23 cellular contexts compared by ENCODE assay signal in the genomic region with DNA sequence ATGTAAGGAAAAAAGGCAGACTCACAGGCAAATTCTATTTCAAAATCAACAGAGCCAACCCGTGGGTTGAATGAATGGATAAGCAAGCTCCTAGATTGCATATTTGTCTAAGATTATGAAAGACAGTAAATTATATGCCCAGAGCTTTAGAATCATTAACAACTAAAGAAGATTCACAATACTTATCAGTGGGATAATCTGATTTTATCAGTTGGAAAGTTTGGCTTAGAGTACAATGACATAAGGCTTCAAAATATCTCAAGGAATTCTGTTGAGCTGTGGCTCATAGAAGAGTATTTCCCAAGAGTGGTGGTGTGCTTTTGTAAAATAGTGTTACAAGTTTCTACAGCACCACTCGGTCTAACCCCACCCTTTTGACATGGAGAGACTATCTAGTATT.
A peak's percentile ranks its signal among the peaks of the same experiment; 100 is the strongest.
DNase-seq lines count a peak whose midpoint lies in the region; ATAC-seq, FAIRE-seq and TF ChIP-seq lines count a peak whose summit lies in the region.
"Had no signal": no experiment of that assay in that cellular context is flagged by ENCODE, and none has a peak within 500 bp of the region (broad histone marks: within the 10 kb centered on the region; RNA-seq: fewer than 3 reads in every experiment).

No MANE protein-coding gene starts in this region.

- H3K4ac ChIP-seq in trophoblast cell (ENCODE audit: low read depth, low read length) = no peak overlapping the region

- no peak overlapping the region for H3K18ac ChIP-seq in trophoblast cell (ENCODE audit: low read length)

- H3F3A ChIP-seq in SK-N-SH (replicated peaks; ENCODE audit: insufficient read depth) = no peaks in the 10 kb centered on the region

- H3K79me2 ChIP-seq in SK-N-SH (ENCODE audit: insufficient read depth) (no peaks in the 10 kb centered on the region), astrocyte (ENCODE audit: insufficient read depth, low read length) (no peaks in the 10 kb centered on the region), trophoblast cell (ENCODE audit: control insufficient read depth, insufficient read depth, low read length, poor library complexity) (no peaks in the 10 kb centered on the region)

- H2BK12ac ChIP-seq in trophoblast cell (ENCODE audit: low read length) = no peak overlapping the region

- H3K36me3 ChIP-seq in SK-N-SH (replicated peaks in 1 of 2; ENCODE audit: control insufficient read depth in 1 of 2, insufficient read depth in 2 of 2, low read length in 1 of 2) (no peaks in the 10 kb centered on the region), astrocyte (ENCODE audit: insufficient read depth, low read length) (no peaks in the 10 kb centered on the region), trophoblast cell (ENCODE audit: control insufficient read depth in 1 of 2, insufficient read depth in 2 of 2, low read length in 2 of 2) (no peaks in the 10 kb centered on the region)
- H3K36me3 ChIP-seq: BLaER1, HAP-1 had no signal

- no peaks in the 10 kb centered on the region for H3K36me3 Mint-ChIP-seq in astrocyte (ENCODE audit: low read depth, unreplicated experiment)
- H3K36me3 Mint-ChIP-seq: CD4-positive, CD25-positive, alpha-beta regulatory T cell; CD8-positive, alpha-beta T cell had no signal

- H4K8ac ChIP-seq in trophoblast cell (ENCODE audit: low read depth, low read length) = no peak overlapping the region

- TF ChIP-seq RAD21 in SK-N-SH (IDR thresholded peaks at IDR 0.05; ENCODE audit: low read length) = no peak

- peaks cover 3% of the 10 kb centered on the region for H3K9me3 Mint-ChIP-seq in astrocyte (ENCODE audit: unreplicated experiment)
- H3K9me3 Mint-ChIP-seq: CD8-positive, alpha-beta T cell; GM23338; HFFc6 had no signal

- CTCF ChIA-PET in SK-N-SH (lab: Yijun Ruan, JAX) = interaction anchor here (1.5 kb wide), 1 partner anchor 9 kb away, joined by 5 read pairs; no protein-coding TSS in a partner anchor

- no peak overlapping the region for H2AK5ac ChIP-seq in trophoblast cell (ENCODE audit: low read length)

- no peak overlapping the region for H4K91ac ChIP-seq in trophoblast cell (ENCODE audit: low read depth, low read length)

- H3K23ac ChIP-seq in trophoblast cell (ENCODE audit: low read length) = no peak overlapping the region

- no peak overlapping the region for H3K14ac ChIP-seq in trophoblast cell (ENCODE audit: low read length)

- H2AFZ ChIP-seq in SK-N-SH (ENCODE audit: low read depth) (no peak overlapping the region), astrocyte (ENCODE audit: low read depth, low read length) (no peak overlapping the region), trophoblast cell (ENCODE audit: insufficient read depth, low read length, poor library complexity) (no peak overlapping the region)
- H2AFZ ChIP-seq: GM23338 had no signal

- DNase-seq in SK-N-SH (no peak), astrocyte (ENCODE audit: low read depth) (no peak), trophoblast cell (peak; percentile 61 to 96), cerebellar nuclear complex (lab: John Stamatoyannopoulos, UW) (no peak)
- no peak for DNase-seq in activated CD4-positive, alpha-beta T cell treated with anti-CD3 and anti-CD28 coated beads for 48 hours
- DNase-seq: Caco-2; CD4-positive, CD25-positive, alpha-beta regulatory T cell; CD8-positive, alpha-beta T cell; DMS153; DND-41; GF-D8; HFFc6 had no signal

- no peak for FAIRE-seq in astrocyte (lab: Jason Lieb, UNC)
- FAIRE-seq: A204.1, GM12891, GM18507 had no signal

- H3K9ac ChIP-seq in SK-N-SH (no peak overlapping the region), astrocyte (ENCODE audit: low read length) (no peak overlapping the region), trophoblast cell (ENCODE audit: low read length) (no peak overlapping the region)
- H3K9ac ChIP-seq: BLaER1 had no signal

- WGBS in SK-N-SH (ENCODE audit: low lambda C conversion rate) = 29% methylated on average over 2 of the region's 2 CpGs
- no CpG with 5 or more reads among the region's 2 CpGs for WGBS in trophoblast cell (ENCODE audit: extremely low coverage, insufficient coverage, insufficient read length)

- H3K4me3 ChIP-seq in SK-N-SH (ENCODE audit: low read depth in 2 of 2, low read length in 1 of 2) (no peak overlapping the region), astrocyte (ENCODE audit: insufficient read depth, low read depth, low read length) (no peak overlapping the region), trophoblast cell (ENCODE audit: low read depth, low read length) (no peak overlapping the region)
- H3K4me3 ChIP-seq: BLaER1, GM23338, HAP-1 had no signal

- no peak overlapping the region for H3K27ac ChIP-seq in SK-N-SH (ENCODE audit: low read depth in 2 of 2, low read length in 1 of 2)
- H3K27ac ChIP-seq in astrocyte (ENCODE audit: low read depth, low read length) = no peak overlapping the region
- peak overlapping the region; percentile 37 for H3K27ac ChIP-seq in trophoblast cell (ENCODE audit: low read depth, low read length)
- H3K27ac ChIP-seq: 22Rv1, BLaER1, C4-2B had no signal

- peaks cover 11% of the 10 kb centered on the region for H3K79me1 ChIP-seq in trophoblast cell (ENCODE audit: low read length)

- no peak overlapping the region for H2BK120ac ChIP-seq in trophoblast cell (ENCODE audit: insufficient read depth, low read length, poor library complexity)

- POLR2A ChIA-PET in SK-N-SH (lab: Yijun Ruan, JAX) = no interaction called here

- no peak overlapping the region for H3K4me3 Mint-ChIP-seq in astrocyte (ENCODE audit: unreplicated experiment)
- H3K4me3 Mint-ChIP-seq: B cell; CD4-positive, CD25-positive, alpha-beta regulatory T cell; CD8-positive, alpha-beta T cell; GM23338; HFFc6 had no signal

- H3K4me2 ChIP-seq in SK-N-SH = no peak overlapping the region
- H3K4me2 ChIP-seq in astrocyte (ENCODE audit: low read length) = no peak overlapping the region
- H3K4me2 ChIP-seq in trophoblast cell (ENCODE audit: low read length) = no peak overlapping the region
- H3K4me2 ChIP-seq: BLaER1, GM23338 had no signal

- H3K9me3 ChIP-seq in SK-N-SH = no peaks in the 10 kb centered on the region
- no peaks in the 10 kb centered on the region for H3K9me3 ChIP-seq in astrocyte (ENCODE audit: insufficient read depth, low read depth, low read length)
- H3K9me3 ChIP-seq in trophoblast cell (ENCODE audit: insufficient read depth, low read depth, low read length) = no peaks in the 10 kb centered on the region
- H3K9me3 ChIP-seq: BLaER1, Caco-2, HAP-1 had no signal

- H3K27me3 Mint-ChIP-seq in astrocyte (ENCODE audit: low read depth, unreplicated experiment) = no peaks in the 10 kb centered on the region
- H3K27me3 Mint-ChIP-seq: CD4-positive, CD25-positive, alpha-beta regulatory T cell had no signal

- H3K9me2 ChIP-seq in SK-N-SH = no peaks in the 10 kb centered on the region

- TF ChIP-seq EP300 in SK-N-SH (IDR thresholded peaks at IDR 0.05; ENCODE audit: borderline replicate concordance in 1 of 2, low read depth in 1 of 2, low read length in 1 of 2) = no peak

- peak overlapping the region; percentile 27 for H3K27ac Mint-ChIP-seq in astrocyte (ENCODE audit: unreplicated experiment)
- H3K27ac Mint-ChIP-seq: B cell; CD4-positive, CD25-positive, alpha-beta regulatory T cell; CD8-positive, alpha-beta T cell; GM23338; HFFc6 had no signal

- no peak overlapping the region for H2BK5ac ChIP-seq in trophoblast cell (ENCODE audit: low read depth, low read length, poor library complexity)

- H3K27me3 ChIP-seq in SK-N-SH (ENCODE audit: insufficient read depth) = no peaks in the 10 kb centered on the region
- H3K27me3 ChIP-seq in astrocyte (ENCODE audit: insufficient read depth, low read length) = no peaks in the 10 kb centered on the region
- H3K27me3 ChIP-seq in trophoblast cell (ENCODE audit: insufficient read depth, low read length) = no peaks in the 10 kb centered on the region
- H3K27me3 ChIP-seq: BLaER1 had no signal

- ATAC-seq in SK-N-SH treated with all-trans-retinoic acid at 6 μM for 48 hours (no peak), GM19035 (IDR thresholded peaks at IDR 0.05; ENCODE audit: unreplicated experiment) (no peak)
- ATAC-seq: CD8-positive, alpha-beta T cell; GM23338 had no signal

- peaks cover 39% of the 10 kb centered on the region for H3K4me1 Mint-ChIP-seq in astrocyte (ENCODE audit: low read depth, unreplicated experiment)
- H3K4me1 Mint-ChIP-seq: B cell; CD4-positive, CD25-positive, alpha-beta regulatory T cell; GM23338 had no signal

- TF ChIP-seq CTCF in SK-N-SH (IDR thresholded peaks at IDR 0.05) (no peak), astrocyte (IDR thresholded peaks at IDR 0.05; ENCODE audit: insufficient read depth, low read depth, low read length) (no peak)

- H4K12ac ChIP-seq in trophoblast cell (ENCODE audit: low read depth, low read length) = no peak overlapping the region

- H3K4me1 ChIP-seq in SK-N-SH (ENCODE audit: control insufficient read depth in 1 of 2, insufficient read depth in 2 of 2, low read depth in 1 of 2, low read length in 1 of 2) (no peaks in the 10 kb centered on the region), astrocyte (ENCODE audit: insufficient read depth, low read length) (peaks cover 8% of the 10 kb centered on the region), trophoblast cell (ENCODE audit: control insufficient read depth in 1 of 2, insufficient read depth in 2 of 2, low read length in 2 of 2) (peaks cover 0 to 4% of the 10 kb centered on the region in 2 experiments)
- H3K4me1 ChIP-seq: BLaER1, HAP-1 had no signal

- H4K20me1 ChIP-seq in SK-N-SH (ENCODE audit: insufficient read depth) = no peaks in the 10 kb centered on the region
- no peaks in the 10 kb centered on the region for H4K20me1 ChIP-seq in astrocyte (ENCODE audit: insufficient read depth, low read length)
- H4K20me1 ChIP-seq: BLaER1 had no signal

TF ChIP-seq in SK-N-SH treated with all-trans-retinoic acid at 6 μM for 48 hours, 23 proteins besides CTCF, POLR2A, EP300 and RAD21:
- TF ChIP-seq CSDC2 (CRISPR knock-in tag; IDR thresholded peaks at IDR 0.05) (no peak), ISL1 (CRISPR knock-in tag; IDR thresholded peaks at IDR 0.05) (peak; percentile 47), ZFP30 (CRISPR knock-in tag; IDR thresholded peaks at IDR 0.05) (no peak)

TF ChIP-seq in SK-N-SH, 30 proteins besides CTCF, POLR2A, EP300 and RAD21:
- TF ChIP-seq, protein P1, sequence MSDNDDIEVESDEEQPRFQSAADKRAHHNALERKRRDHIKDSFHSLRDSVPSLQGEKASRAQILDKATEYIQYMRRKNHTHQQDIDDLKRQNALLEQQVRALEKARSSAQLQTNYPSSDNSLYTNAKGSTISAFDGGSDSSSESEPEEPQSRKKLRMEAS (IDR thresholded peaks at IDR 0.05; ENCODE audit: low read depth) = no peak
- TF ChIP-seq RXRA (IDR thresholded peaks at IDR 0.05; ENCODE audit: borderline replicate concordance, low read depth) = no peak
- TF ChIP-seq TCF12 (IDR thresholded peaks at IDR 0.05) = no peak
TF ChIP-seq in SK-N-SH: peak in this region for 0.

Comparison
In these comparisons a context has a peak if more than half of its experiments do, and no peak if none do; other contexts are left out.
1. DNase-seq: peak in trophoblast cell (2 of 2); none in SK-N-SH (single experiment), astrocyte (single experiment), activated CD4-positive, alpha-beta T cell treated with anti-CD3 and anti-CD28 coated beads for 48 hours (single experiment) and cerebellar nuclear complex (0 of 2).